18 cellular contexts compared by ENCODE assay signal in the genomic region with DNA sequence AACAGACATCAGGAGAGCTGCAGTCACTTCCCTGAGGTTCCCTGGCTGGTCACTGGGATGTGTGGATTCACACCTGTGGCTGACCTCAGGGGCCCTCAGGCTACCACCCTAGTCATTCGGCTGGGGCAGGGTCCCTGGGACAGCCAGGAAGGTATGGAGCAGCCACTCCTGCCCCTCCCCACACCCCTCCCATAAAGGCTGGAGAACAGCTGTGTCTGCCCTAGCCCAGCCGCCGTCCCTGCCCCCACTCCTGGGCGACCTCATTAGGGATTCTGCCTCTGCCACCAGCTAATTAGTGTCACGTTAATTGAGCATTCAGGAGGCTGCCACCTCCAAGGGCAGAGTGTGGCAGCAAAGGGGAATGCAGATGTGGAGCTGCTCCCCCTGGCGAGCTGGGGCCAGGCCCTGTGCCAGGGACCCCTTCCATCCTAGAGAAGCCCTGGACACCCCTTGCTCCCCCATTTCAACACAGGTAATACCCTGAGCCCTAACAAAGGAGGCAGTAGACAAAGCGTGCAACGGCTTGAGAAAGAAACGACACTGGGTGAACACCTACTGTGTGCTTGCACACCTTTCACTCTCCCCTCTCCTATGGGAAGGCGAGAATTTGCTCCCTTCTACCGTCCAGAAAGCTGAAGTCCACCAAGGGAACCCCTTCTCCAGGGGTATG. TPM values are rescaled to one million over a fixed set of nuclear protein-coding genes. Genes with fewer than 3 reads are reported as not detected.
DNase-seq lines count a peak whose midpoint lies in the region; TF ChIP-seq lines count a peak whose summit lies in the region.
"Had no signal": no experiment of that assay in that cellular context is flagged by ENCODE, and none has a peak within 500 bp of the region (broad histone marks: within the 10 kb centered on the region; RNA-seq: fewer than 3 reads in every experiment).

No MANE protein-coding gene starts in this region.

- H3K9me3 Mint-ChIP-seq in CD4-positive, alpha-beta memory T cell: peaks cover 2 to 29% (median 21%) of the 10 kb centered on the region in 8 donors

- peaks cover 0 to 16% of the 10 kb centered on the region in 2 donors for H3K36me3 Mint-ChIP-seq in CD4-positive, alpha-beta memory T cell

- no peak for TF ChIP-seq CTCF in Peyer's patch (IDR thresholded peaks at IDR 0.05)

- TF ChIP-seq POLR2A in Peyer's patch (IDR thresholded peaks at IDR 0.05) (no peak), erythroblast (IDR thresholded peaks at IDR 0.05; ENCODE audit: low read length) (no peak)

- CTCF ChIA-PET in CD4-positive, alpha-beta memory T cell (lab: Charles Lee; ENCODE audit: partially characterized antibody): interaction anchor here (0.8 to 1.7 kb wide), 2 partner anchors 12 to 16 kb away, joined by 3 to 4 read pairs; no protein-coding TSS in a partner anchor

- H3K27ac Mint-ChIP-seq in CD4-positive, alpha-beta memory T cell: no peak overlapping the region
- H3K27ac Mint-ChIP-seq: HFFc6, memory B cell had no signal

- no peaks in the 10 kb centered on the region for H3K36me3 ChIP-seq in Peyer's patch
- H3K36me3 ChIP-seq in CD4-positive, alpha-beta memory T cell (ENCODE audit: insufficient read depth, low read length): no peaks in the 10 kb centered on the region
- H3K36me3 ChIP-seq: vagina had no signal

- H3K9me3 ChIP-seq in Peyer's patch: peaks cover 0 to 7% (median 0%) of the 10 kb centered on the region in 4 donors
- no peaks in the 10 kb centered on the region for H3K9me3 ChIP-seq in CD4-positive, alpha-beta memory T cell (ENCODE audit: control insufficient read depth in 1 of 2, low read length in 2 of 2)
- H3K9me3 ChIP-seq: vagina had no signal

- peaks cover 0 to 1% (median 0%) of the 10 kb centered on the region in 4 donors for H3K4me1 Mint-ChIP-seq in CD4-positive, alpha-beta memory T cell
- H3K4me1 Mint-ChIP-seq: memory B cell had no signal

- H3K27me3 ChIP-seq in Peyer's patch: no peaks in the 10 kb centered on the region
- H3K27me3 ChIP-seq in CD4-positive, alpha-beta memory T cell (ENCODE audit: insufficient read depth, low read length): no peaks in the 10 kb centered on the region
- H3K27me3 ChIP-seq: vagina had no signal

- no peak overlapping the region for H3K4me3 Mint-ChIP-seq in CD4-positive, alpha-beta memory T cell
- H3K4me3 Mint-ChIP-seq: HFFc6, memory B cell, neural crest cell had no signal

- H3K27ac ChIP-seq in Peyer's patch: no peak overlapping the region
- H3K27ac ChIP-seq in temporal lobe (ENCODE audit: low read depth, low read length): peak overlapping the region; percentile 19
- no peak overlapping the region for H3K27ac ChIP-seq in CD4-positive, alpha-beta memory T cell (ENCODE audit: low read depth, low read length)
- H3K27ac ChIP-seq: vagina had no signal

- H3K4me1 ChIP-seq in Peyer's patch: no peaks in the 10 kb centered on the region
- no peaks in the 10 kb centered on the region for H3K4me1 ChIP-seq in CD4-positive, alpha-beta memory T cell (ENCODE audit: insufficient read depth, low read length)
- H3K4me1 ChIP-seq: Caco-2, vagina had no signal

- DNase-seq in activated effector memory CD4-positive, alpha-beta T cell treated with anti-CD3 and anti-CD28 coated beads, Interleukin-2, amount 50 U/mL, for 16 hours: peak; percentile 38
- no peak for DNase-seq in activated effector memory CD4-positive, alpha-beta T cell treated with Interleukin-2 at 50 U/mL for 16 hours
- DNase-seq in Peyer's patch (peak in 2 of 3 donors; percentile 30 to 37), islet precursor cell (peak; percentile 74), erythroblast (lab: John Stamatoyannopoulos, UW) (no peak), GM19238 (ENCODE audit: insufficient read length, low spot score) (no peak)
- DNase-seq in CD4-positive, alpha-beta memory T cell: no peak
- DNase-seq: activated T-cell treated with anti-CD3 and anti-CD28 coated beads for 4 hours; HFFc6; SIG-M5; stimulated activated naive CD8-positive, alpha-beta T cell treated with anti-CD3 and anti-CD28 coated beads, Interleukin-15, Interleukin-2, amounts not matched to agents 100 U/mL and 50 U/mL, for 24 hours; T-helper 2 cell had no signal

- no peak overlapping the region for H3K4me3 ChIP-seq in Peyer's patch
- no peak overlapping the region for H3K4me3 ChIP-seq in CD4-positive, alpha-beta memory T cell (ENCODE audit: low read length in 2 of 2)
- H3K4me3 ChIP-seq: vagina had no signal

- POLR2A ChIA-PET in CD4-positive, alpha-beta memory T cell (lab: Charles Lee; ENCODE audit: partially characterized antibody): no interaction called here

- intact Hi-C loops in CD4-positive, alpha-beta memory T cell (cut with micrococcal nuclease): no loop called here

- peaks cover 2 to 9% of the 10 kb centered on the region in 2 donors for H3K27me3 Mint-ChIP-seq in CD4-positive, alpha-beta memory T cell

RNA-seq across cellular contexts. Expression of a gene that starts 44.9 kb away (rescaled TPM):
- total RNA-seq in Peyer's patch (10 to 100 TPM in 1 of 4 donors, 1 to 10 TPM in 3; 3.9 to 26.1 (median 7.0) TPM), temporal lobe (3.2 TPM)
- total RNA-seq in CD4-positive, alpha-beta memory T cell: under 1 TPM; 0.55 to 0.69 TPM
- polyA plus RNA-seq in CD4-positive, alpha-beta memory T cell: under 1 TPM in 1 of 2 donors, not detected in 1; 0.25 TPM
- total RNA-seq: bronchial epithelial cell had no signal

Comparison
In these comparisons a context has a peak if more than half of its experiments do, and no peak if none do; other contexts are left out.
1. DNase-seq: peak in activated effector memory CD4-positive, alpha-beta T cell treated with anti-CD3 and anti-CD28 coated beads, Interleukin-2, amount 50 U/mL, for 16 hours (single experiment), Peyer's patch (2 of 3) and islet precursor cell (single experiment); none in activated effector memory CD4-positive, alpha-beta T cell treated with Interleukin-2 at 50 U/mL for 16 hours (single experiment), CD4-positive, alpha-beta memory T cell (0 of 5), erythroblast (0 of 2) and GM19238 (single experiment).